ENCODE assay signal across 1 cellular context in genomic region chr9:135605238-135605781, GRCh38.
TF ChIP-seq lines count a peak whose summit lies in the region.

No MANE protein-coding gene starts in this region.

TF ChIP-seq in SK-N-SH treated with all-trans-retinoic acid at 6 μM for 48 hours, 23 proteins besides CTCF, POLR2A, EP300 and RAD21 (continued from another document):
- TF ChIP-seq PATZ1 (CRISPR knock-in tag; IDR thresholded peaks at IDR 0.05; ENCODE audit: borderline replicate concordance) (no peak), ZNF8 (CRISPR knock-in tag; IDR thresholded peaks at IDR 0.05) (no peak), ZNF565 (CRISPR knock-in tag; conservative IDR thresholded peaks at IDR 0.05; ENCODE audit: low read depth) (no peak), ZFP30 (CRISPR knock-in tag; IDR thresholded peaks at IDR 0.05) (no peak), OSR1 (CRISPR knock-in tag; IDR thresholded peaks at IDR 0.05) (no peak), ISL1 (CRISPR knock-in tag; IDR thresholded peaks at IDR 0.05) (no peak), BACH2 (CRISPR knock-in tag; IDR thresholded peaks at IDR 0.05; ENCODE audit: borderline replicate concordance) (no peak), CSRNP3 (CRISPR knock-in tag; IDR thresholded peaks at IDR 0.05) (no peak), RARB (CRISPR knock-in tag; IDR thresholded peaks at IDR 0.05) (no peak), CREB5 (CRISPR knock-in tag; IDR thresholded peaks at IDR 0.05; ENCODE audit: low read depth) (no peak), TOX (CRISPR knock-in tag; IDR thresholded peaks at IDR 0.05; ENCODE audit: borderline replicate concordance) (no peak)
